In genomic region chr1:27520651-27521050, GRCh38 we compare ENCODE assay signal across 10 cellular contexts. TPM values are rescaled to one million over a fixed set of nuclear protein-coding genes. Genes with fewer than 3 reads are reported as not detected.
DNase-seq lines count a peak whose midpoint lies in the region; ATAC-seq and TF ChIP-seq lines count a peak whose summit lies in the region.
"Had no signal": no experiment of that assay in that cellular context is flagged by ENCODE, and none has a peak within 500 bp of the region (broad histone marks: within the 10 kb centered on the region; RNA-seq: fewer than 3 reads in every experiment).

No MANE protein-coding gene starts in this region.

- H3K36me3 ChIP-seq in CD8-positive, alpha-beta T cell (ENCODE audit: insufficient read depth, low read length): no peaks in the 10 kb centered on the region
- H3K36me3 ChIP-seq in heart left ventricle: no peaks in the 10 kb centered on the region

- no peak for TF ChIP-seq CTCF in CD8-positive, alpha-beta T cell (IDR thresholded peaks at IDR 0.05)
- TF ChIP-seq CTCF in WTC11 (IDR thresholded peaks at IDR 0.05): no peak
- no peak for TF ChIP-seq CTCF in heart left ventricle (IDR thresholded peaks at IDR 0.05)

- peak overlapping the region; percentile 75 for H3K4me3 ChIP-seq in CD8-positive, alpha-beta T cell (ENCODE audit: low read depth, low read length)
- no peak overlapping the region for H3K4me3 ChIP-seq in heart left ventricle

- TF ChIP-seq POLR2A in heart left ventricle (IDR thresholded peaks at IDR 0.05): no peak

- 52 to 68% (median 57%) methylated on average over 3 to 4 of the region's 4 CpGs for WGBS in heart left ventricle, 4 donors

- CTCF ChIA-PET in CD8-positive, alpha-beta T cell (lab: Charles Lee): interaction anchor here (1.0 to 2.1 kb wide), 6 partner anchors 20 to 86 kb away, joined by 3 to 10 read pairs (median 3); partner anchors contain the start of gene WASF2
- CTCF ChIA-PET in WTC11 (lab: Charles Lee): interaction anchor here (0.6 to 2.5 kb wide), 8 partner anchors 26 to 205 kb away, joined by 3 to 8 read pairs (median 4); partner anchors contain the start of gene FAM76A

- intact Hi-C loops in CD8-positive, alpha-beta T cell (cut with DNase I, micrococcal nuclease): loop anchor here in 1 of 2 experiments (5.0 kb wide), 1 partner anchor 103 kb away; no protein-coding TSS in a partner anchor
- intact Hi-C loops in heart left ventricle (cut with DNase I): loop anchor here in 3 of 10 donors (10.0 kb wide), 2 partner anchors 84 to 116 kb away; partner anchors contain the start of gene AHDC1 (in 2 of the 3)
- intact Hi-C loops in posterior cingulate gyrus (cut with DNase I): no loop called here

- peak overlapping the region; percentile 78 for H3K27ac ChIP-seq in CD8-positive, alpha-beta T cell (ENCODE audit: low read depth, low read length)
- H3K27ac ChIP-seq in heart left ventricle: peak overlapping the region; percentile 28 to 96 (median 73)

- H3K27ac Mint-ChIP-seq in CD8-positive, alpha-beta T cell: peak overlapping the region; percentile 99
- no peak overlapping the region for H3K27ac Mint-ChIP-seq in WTC11

- H3K36me3 Mint-ChIP-seq in CD8-positive, alpha-beta T cell: peaks cover 7% of the 10 kb centered on the region
- no peaks in the 10 kb centered on the region for H3K36me3 Mint-ChIP-seq in WTC11

- H3K9me3 Mint-ChIP-seq in CD8-positive, alpha-beta T cell: no peaks in the 10 kb centered on the region
- no peaks in the 10 kb centered on the region for H3K9me3 Mint-ChIP-seq in WTC11

- no peak for ATAC-seq in CD8-positive, alpha-beta T cell
- no peak for ATAC-seq in WTC11
- ATAC-seq in heart left ventricle: peak in 1 of 4 donors; percentile 5
- ATAC-seq in HG03139 (IDR thresholded peaks at IDR 0.05; ENCODE audit: unreplicated experiment): no peak
- ATAC-seq in GM21367 (IDR thresholded peaks at IDR 0.05; ENCODE audit: unreplicated experiment): no peak
- ATAC-seq: left colon had no signal

- no peaks in the 10 kb centered on the region for H3K9me3 ChIP-seq in CD8-positive, alpha-beta T cell (ENCODE audit: low read length)
- H3K9me3 ChIP-seq in heart left ventricle: no peaks in the 10 kb centered on the region

- H3K4me1 Mint-ChIP-seq in CD8-positive, alpha-beta T cell (ENCODE audit: low read depth): peaks cover 67% of the 10 kb centered on the region
- peaks cover 60% of the 10 kb centered on the region for H3K4me1 Mint-ChIP-seq in WTC11

- H3K4me1 ChIP-seq in CD8-positive, alpha-beta T cell (ENCODE audit: insufficient read depth, low read length): peaks cover 58% of the 10 kb centered on the region
- H3K4me1 ChIP-seq in heart left ventricle: peaks cover 12 to 98% (median 72%) of the 10 kb centered on the region in 12 donors

- DNase-seq in CD8-positive, alpha-beta T cell: no peak
- DNase-seq in WTC11 (ENCODE audit: low spot score): no peak
- peak in 1 of 5 donors; percentile 58 for DNase-seq in heart left ventricle
- peak in 6 of 10 donors; percentile 58 to 94 (median 66) for DNase-seq in posterior cingulate gyrus
- no peak for DNase-seq in cortex of kidney (lab: John Stamatoyannopoulos, UW)
- DNase-seq in HuH-7 (ENCODE audit: low spot score): no peak
- DNase-seq: NCI-H2107 had no signal

- H3K27me3 ChIP-seq in CD8-positive, alpha-beta T cell (ENCODE audit: insufficient read depth, low read length): no peaks in the 10 kb centered on the region
- H3K27me3 ChIP-seq in heart left ventricle: no peaks in the 10 kb centered on the region

- no peaks in the 10 kb centered on the region for H3K27me3 Mint-ChIP-seq in CD8-positive, alpha-beta T cell (ENCODE audit: low read depth)
- H3K27me3 Mint-ChIP-seq in WTC11 (ENCODE audit: low read depth): no peaks in the 10 kb centered on the region

- H3K4me3 Mint-ChIP-seq in CD8-positive, alpha-beta T cell: peak overlapping the region; percentile 90
- H3K4me3 Mint-ChIP-seq in WTC11: no peak overlapping the region

- POLR2A ChIA-PET in CD8-positive, alpha-beta T cell (lab: Charles Lee): interaction anchor here (1.3 to 2.6 kb wide), 4 partner anchors 30 to 96 kb away, joined by 3 to 24 read pairs (median 4); partner anchors contain the start of gene WASF2
- POLR2A ChIA-PET in WTC11 (lab: Charles Lee): no interaction called here

TF ChIP-seq in WTC11, 78 proteins besides CTCF, POLR2A, EP300 and RAD21:
- TF ChIP-seq OVOL2 (CRISPR knock-in tag; IDR thresholded peaks at IDR 0.05; ENCODE audit: borderline replicate concordance) (no peak), GABPB1 (CRISPR knock-in tag; IDR thresholded peaks at IDR 0.05) (0 out of 2 replicates have a peak, but pooled peaks have one; percentile 11), ARID4B (CRISPR knock-in tag; IDR thresholded peaks at IDR 0.05; ENCODE audit: borderline replicate concordance) (no peak), TEAD4 (CRISPR knock-in tag; IDR thresholded peaks at IDR 0.05) (no peak)

RNA-seq across cellular contexts. Expression of gene WASF2, which starts 30.7 kb away (rescaled TPM):
- 10 to 100 TPM; 91.6 to 95.0 TPM for total RNA-seq in CD8-positive, alpha-beta T cell
- total RNA-seq in WTC11 (2021) (90.1 to 104 TPM (median 92.8 TPM) in 3 replicates), heart left ventricle (100 to 1,000 TPM in 1 of 9 donors, 10 to 100 TPM in 8; 27.5 to 103 (median 47.9) TPM)
- polyA plus RNA-seq in heart left ventricle: 10 to 100 TPM; 14.2 to 52.0 TPM

Comparison
In these comparisons a context has a peak if more than half of its experiments do, and no peak if none do; other contexts are left out.
1. DNase-seq: peak in posterior cingulate gyrus (6 of 10); none in CD8-positive, alpha-beta T cell (0 of 7), WTC11 (single experiment), cortex of kidney (single experiment) and HuH-7 (single experiment).